ENCODE assay signal across 1 cellular context in the genomic region with DNA sequence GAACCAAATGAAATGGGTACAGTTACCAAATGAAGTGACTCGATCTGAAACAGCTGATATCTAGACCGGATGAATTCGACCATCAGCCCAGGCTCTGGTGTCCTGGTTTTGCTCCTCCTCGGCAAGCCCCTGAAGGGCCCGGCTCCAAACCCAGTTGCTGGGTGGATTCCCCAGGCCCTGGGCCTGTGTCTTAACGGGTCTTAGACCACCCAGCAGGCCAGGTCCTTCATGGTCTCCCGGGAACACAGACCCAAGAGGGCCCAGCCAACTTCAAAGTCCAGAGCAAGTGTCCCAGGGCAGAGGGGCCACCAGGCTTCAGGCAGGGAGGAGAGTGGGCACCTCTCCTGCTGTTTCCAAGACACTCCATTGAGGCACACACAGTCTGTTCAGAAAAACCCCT.
TF ChIP-seq lines count a peak whose summit lies in the region.

No MANE protein-coding gene starts in this region.

TF ChIP-seq in HepG2, 621 proteins besides CTCF, POLR2A, EP300 and RAD21:
- TF ChIP-seq JDP2 (CRISPR knock-in tag; IDR thresholded peaks at IDR 0.05; ENCODE audit: borderline replicate concordance) (no peak), ZFP82 (CRISPR knock-in tag; IDR thresholded peaks at IDR 0.05; ENCODE audit: borderline replicate concordance) (no peak), KAT8 (CRISPR knock-in tag; IDR thresholded peaks at IDR 0.05) (no peak), NONO (IDR thresholded peaks at IDR 0.05) (no peak), NONO (CRISPR knock-in tag; conservative IDR thresholded peaks at IDR 0.05) (no peak), PREB (CRISPR knock-in tag; IDR thresholded peaks at IDR 0.05) (no peak), KLF9 (CRISPR knock-in tag; IDR thresholded peaks at IDR 0.05; ENCODE audit: low read depth) (no peak), HINFP (CRISPR knock-in tag; IDR thresholded peaks at IDR 0.05; ENCODE audit: low read depth) (no peak), MYC (CRISPR knock-in tag; IDR thresholded peaks at IDR 0.05; ENCODE audit: borderline replicate concordance) (no peak), ZBTB3 (CRISPR knock-in tag; IDR thresholded peaks at IDR 0.05; ENCODE audit: borderline replicate concordance, low read depth) (no peak), NFIC (IDR thresholded peaks at IDR 0.05; ENCODE audit: low read length) (no peak), ZNF724P (CRISPR knock-in tag; IDR thresholded peaks at IDR 0.05; ENCODE audit: borderline replicate concordance) (no peak), MXI1 (IDR thresholded peaks at IDR 0.05; ENCODE audit: borderline replicate concordance, low read depth, low read length) (no peak), HDAC1 (CRISPR knock-in tag; IDR thresholded peaks at IDR 0.05) (no peak)
- TF ChIP-seq, protein P1, sequence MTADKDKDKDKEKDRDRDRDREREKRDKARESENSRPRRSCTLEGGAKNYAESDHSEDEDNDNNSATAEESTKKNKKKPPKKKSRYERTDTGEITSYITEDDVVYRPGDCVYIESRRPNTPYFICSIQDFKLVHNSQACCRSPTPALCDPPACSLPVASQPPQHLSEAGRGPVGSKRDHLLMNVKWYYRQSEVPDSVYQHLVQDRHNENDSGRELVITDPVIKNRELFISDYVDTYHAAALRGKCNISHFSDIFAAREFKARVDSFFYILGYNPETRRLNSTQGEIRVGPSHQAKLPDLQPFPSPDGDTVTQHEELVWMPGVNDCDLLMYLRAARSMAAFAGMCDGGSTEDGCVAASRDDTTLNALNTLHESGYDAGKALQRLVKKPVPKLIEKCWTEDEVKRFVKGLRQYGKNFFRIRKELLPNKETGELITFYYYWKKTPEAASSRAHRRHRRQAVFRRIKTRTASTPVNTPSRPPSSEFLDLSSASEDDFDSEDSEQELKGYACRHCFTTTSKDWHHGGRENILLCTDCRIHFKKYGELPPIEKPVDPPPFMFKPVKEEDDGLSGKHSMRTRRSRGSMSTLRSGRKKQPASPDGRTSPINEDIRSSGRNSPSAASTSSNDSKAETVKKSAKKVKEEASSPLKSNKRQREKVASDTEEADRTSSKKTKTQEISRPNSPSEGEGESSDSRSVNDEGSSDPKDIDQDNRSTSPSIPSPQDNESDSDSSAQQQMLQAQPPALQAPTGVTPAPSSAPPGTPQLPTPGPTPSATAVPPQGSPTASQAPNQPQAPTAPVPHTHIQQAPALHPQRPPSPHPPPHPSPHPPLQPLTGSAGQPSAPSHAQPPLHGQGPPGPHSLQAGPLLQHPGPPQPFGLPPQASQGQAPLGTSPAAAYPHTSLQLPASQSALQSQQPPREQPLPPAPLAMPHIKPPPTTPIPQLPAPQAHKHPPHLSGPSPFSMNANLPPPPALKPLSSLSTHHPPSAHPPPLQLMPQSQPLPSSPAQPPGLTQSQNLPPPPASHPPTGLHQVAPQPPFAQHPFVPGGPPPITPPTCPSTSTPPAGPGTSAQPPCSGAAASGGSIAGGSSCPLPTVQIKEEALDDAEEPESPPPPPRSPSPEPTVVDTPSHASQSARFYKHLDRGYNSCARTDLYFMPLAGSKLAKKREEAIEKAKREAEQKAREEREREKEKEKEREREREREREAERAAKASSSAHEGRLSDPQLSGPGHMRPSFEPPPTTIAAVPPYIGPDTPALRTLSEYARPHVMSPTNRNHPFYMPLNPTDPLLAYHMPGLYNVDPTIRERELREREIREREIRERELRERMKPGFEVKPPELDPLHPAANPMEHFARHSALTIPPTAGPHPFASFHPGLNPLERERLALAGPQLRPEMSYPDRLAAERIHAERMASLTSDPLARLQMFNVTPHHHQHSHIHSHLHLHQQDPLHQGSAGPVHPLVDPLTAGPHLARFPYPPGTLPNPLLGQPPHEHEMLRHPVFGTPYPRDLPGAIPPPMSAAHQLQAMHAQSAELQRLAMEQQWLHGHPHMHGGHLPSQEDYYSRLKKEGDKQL (CRISPR knock-in tag; IDR thresholded peaks at IDR 0.05; ENCODE audit: low read depth), result no peak
